ENCODE assay signal across 8 cellular contexts in genomic region chr5:1792842-1793266, GRCh38. TPM values are rescaled to one million over a fixed set of nuclear protein-coding genes. Genes with fewer than 3 reads are reported as not detected.
A peak's percentile ranks its signal among the peaks of the same experiment; 100 is the strongest.
DNase-seq lines count a peak whose midpoint lies in the region; ATAC-seq and TF ChIP-seq lines count a peak whose summit lies in the region.

No MANE protein-coding gene starts in this region.

- peak; percentile 90 for ATAC-seq in GM19438 (IDR thresholded peaks at IDR 0.05; ENCODE audit: low read depth, unreplicated experiment)
- peak; percentile 95 for ATAC-seq in HG03460 (IDR thresholded peaks at IDR 0.05; ENCODE audit: unreplicated experiment)

- H3K4me1 ChIP-seq in tibial artery = peaks cover 0 to 15% (median under 1%) of the 10 kb centered on the region in 4 donors

- H3K9me3 ChIP-seq in tibial artery = no peaks in the 10 kb centered on the region

- H3K27me3 ChIP-seq in tibial artery = no peaks in the 10 kb centered on the region

- H3K4me3 ChIP-seq in AG10803 (ENCODE audit: low read length) (no peak overlapping the region), tibial artery (no peak overlapping the region)

- DNase-seq in AG10803 (ENCODE audit: low read depth) = peak; percentile 72
- peak; percentile 49 for DNase-seq in T-helper 9 cell
- peak; percentile 89 for DNase-seq in astrocyte of the hippocampus (ENCODE audit: low read depth, low spot score)
- DNase-seq in renal cortical epithelial cell (ENCODE audit: low read depth) = peak; percentile 81
- no peak for DNase-seq in tibial artery
- DNase-seq in inferior parietal cortex (ENCODE audit: extremely low spot score) = no peak

- peaks cover 13 to 24% (median 16%) of the 10 kb centered on the region in 3 donors for H3K36me3 ChIP-seq in tibial artery

- no peak overlapping the region for H3K27ac ChIP-seq in tibial artery

- TF ChIP-seq CTCF in AG10803 (conservative IDR thresholded peaks at IDR 0.05; ENCODE audit: low read length) = no peak
- no peak for TF ChIP-seq CTCF in tibial artery (IDR thresholded peaks at IDR 0.05)

- intact Hi-C loops in tibial artery (cut with DNase I; ENCODE audit: low total_unique reads) = loop anchor here (10.0 kb wide), 2 partner anchors 448 to 1178 kb away; partner anchors contain the start of genes CEP72 and CLPTM1L

RNA-seq across cellular contexts. Expression of gene MRPL36, which starts 6.8 kb away (rescaled TPM):
- 31.3 and 32.5 TPM in 2 replicates for total RNA-seq in renal cortical epithelial cell

RNA-seq across cellular contexts. Expression of gene NDUFS6, which starts 8.4 kb away (rescaled TPM):
- 26.7 and 42.8 TPM in 2 replicates for total RNA-seq in renal cortical epithelial cell

Comparison
In these comparisons a context has a peak if more than half of its experiments do, and no peak if none do; other contexts are left out.
1. DNase-seq: peak in AG10803 (single experiment), T-helper 9 cell (single experiment), astrocyte of the hippocampus (single experiment) and renal cortical epithelial cell (single experiment); none in tibial artery (0 of 2) and inferior parietal cortex (single experiment).